ENCODE assay signal across 8 cellular contexts in the genomic region with DNA sequence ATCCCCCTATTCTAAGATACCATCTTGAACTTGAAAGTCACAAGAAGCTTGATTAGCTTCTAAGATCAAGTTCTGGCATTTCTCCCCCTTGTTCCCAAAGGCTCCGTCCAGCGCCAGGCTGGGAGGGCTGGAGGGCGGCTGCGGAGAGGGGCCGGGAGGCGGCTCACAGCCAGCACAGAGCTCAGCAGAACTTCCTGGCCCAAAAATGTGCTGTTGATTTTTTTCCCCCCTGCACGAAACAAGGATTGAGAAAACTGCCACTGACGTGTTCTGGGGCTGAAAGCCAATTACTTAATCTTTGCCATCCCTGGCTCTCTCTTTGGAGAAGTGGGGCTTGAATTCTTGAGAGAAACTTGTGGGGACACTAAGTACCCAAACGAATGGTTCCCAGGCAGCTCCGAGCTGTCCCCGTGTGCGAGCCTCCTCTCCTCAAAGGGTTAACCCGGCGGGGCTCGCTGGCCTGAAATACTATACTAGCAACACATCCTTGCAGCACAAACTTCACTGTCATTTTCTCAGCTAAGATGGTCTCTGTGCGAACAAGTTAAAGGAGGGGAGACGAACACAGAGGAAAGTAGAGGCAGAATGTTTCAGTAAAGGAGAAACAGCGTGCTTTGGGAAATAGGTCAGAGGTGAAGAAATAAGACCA. TPM values are rescaled to one million over a fixed set of nuclear protein-coding genes. Genes with fewer than 3 reads are reported as not detected.
A peak's percentile ranks its signal among the peaks of the same experiment; 100 is the strongest.
DNase-seq lines count a peak whose midpoint lies in the region; ATAC-seq and TF ChIP-seq lines count a peak whose summit lies in the region.

No MANE protein-coding gene starts in this region.

- peaks cover 5% of the 10 kb centered on the region; the same call in 1 of the 2 replicates for H3K36me3 ChIP-seq in OCI-LY1 (ENCODE audit: insufficient read depth, low read length)
- H3K36me3 ChIP-seq in right atrium auricular region = no peaks in the 10 kb centered on the region

- H3K4me1 ChIP-seq in OCI-LY1 (ENCODE audit: insufficient read depth, low read length, severe bottlenecking) (peaks cover 40% of the 10 kb centered on the region), right atrium auricular region (peaks cover 0 to 53% of the 10 kb centered on the region in 2 donors)

- H3K4me3 ChIP-seq in AG04449 (ENCODE audit: low read depth, low read length) (peak overlapping the region; percentile 65), OCI-LY1 (ENCODE audit: low read depth, low read length, poor library complexity, severe bottlenecking) (peak overlapping the region; percentile 84), right atrium auricular region (peak overlapping the region; percentile 57 to 58)

- peak overlapping the region; percentile 73 for H3K4me2 ChIP-seq in OCI-LY1 (ENCODE audit: low read length)

- H3K27ac ChIP-seq in OCI-LY1 (ENCODE audit: low read depth, low read length, poor library complexity, severe bottlenecking) (peak overlapping the region; percentile 92), right atrium auricular region (peak overlapping the region; percentile 94 to 99)

- peak overlapping the region; percentile 87 for H3K9ac ChIP-seq in OCI-LY1 (ENCODE audit: low read length)

- intact Hi-C loops in posterior vena cava (cut with DNase I) = loop anchor here in 1 of 2 donors (10.0 kb wide), 1 partner anchor 60 kb away; no protein-coding TSS in a partner anchor

- no peaks in the 10 kb centered on the region for H3K9me2 ChIP-seq in OCI-LY1 (ENCODE audit: low read depth, low read length)

- no peaks in the 10 kb centered on the region for H3F3A ChIP-seq in OCI-LY1 (ENCODE audit: insufficient read depth, low read length)

- ATAC-seq in GM18517 (IDR thresholded peaks at IDR 0.05; ENCODE audit: unreplicated experiment) (peak; percentile 50), HG02973 (IDR thresholded peaks at IDR 0.05; ENCODE audit: unreplicated experiment) (peak; percentile 29)

- H3K27me3 ChIP-seq in OCI-LY1 (ENCODE audit: insufficient read depth, low read length) (no peaks in the 10 kb centered on the region), right atrium auricular region (no peaks in the 10 kb centered on the region)

- TF ChIP-seq CTCF in AG04449 (IDR thresholded peaks at IDR 0.05; ENCODE audit: insufficient read depth, low read length, missing control alignments) (no peak), OCI-LY1 (IDR thresholded peaks at IDR 0.05; ENCODE audit: low read length) (no peak), right atrium auricular region (IDR thresholded peaks at IDR 0.05) (no peak)

- no peaks in the 10 kb centered on the region for H4K20me1 ChIP-seq in OCI-LY1 (ENCODE audit: insufficient read depth, low read length)

- H3K9me3 ChIP-seq in OCI-LY1 (ENCODE audit: low read length) (no peaks in the 10 kb centered on the region), right atrium auricular region (no peaks in the 10 kb centered on the region)

- H3K79me2 ChIP-seq in OCI-LY1 (ENCODE audit: insufficient read depth, low read length) = no peaks in the 10 kb centered on the region

- POLR2A ChIA-PET in AG04449 (lab: Yijun Ruan, JAX) = interaction anchor here (0.6 to 2.0 kb wide), 7 partner anchors 14 to 121 kb away, joined by 3 to 14 read pairs (median 5); no protein-coding TSS in a partner anchor

- peak overlapping the region; percentile 13 for H2AFZ ChIP-seq in OCI-LY1 (ENCODE audit: low read length)

- DNase-seq in AG04449 (ENCODE audit: low read depth, low spot score) = no peak
- peak; percentile 46 for DNase-seq in amniotic stem cell (lab: John Stamatoyannopoulos, UW)
- peak; percentile 89 for DNase-seq in right atrium auricular region (ENCODE audit: low spot score)
- peak; percentile 94 for DNase-seq in posterior vena cava (ENCODE audit: low spot score)
- DNase-seq in HK-2 (ENCODE audit: unreplicated experiment) = no peak

- CTCF ChIA-PET in AG04449 (lab: Yijun Ruan, JAX) = interaction anchor here (0.6 to 1.7 kb wide), 4 partner anchors 14 to 308 kb away, joined by 3 to 7 read pairs (median 4); no protein-coding TSS in a partner anchor

RNA-seq across cellular contexts. Expression of a gene that starts 0.5 kb away (rescaled TPM):
- total RNA-seq in right atrium auricular region = 10 to 100 TPM; 12.1 to 25.2 TPM
- 10 to 100 TPM; 21.1 to 44.9 TPM for total RNA-seq in posterior vena cava

Comparison
In these comparisons a context has a peak if more than half of its experiments do, and no peak if none do; other contexts are left out.
1. DNase-seq: peak in amniotic stem cell (single experiment), right atrium auricular region (single experiment) and posterior vena cava (single experiment); none in AG04449 (single experiment) and HK-2 (single experiment).
2. Peak in every context shown above with its lines, with median percentiles within 50 percentile points of each other: H3K4me3 ChIP-seq.